Comparison of ENCODE assay signal across 30 cellular contexts in the genomic region with DNA sequence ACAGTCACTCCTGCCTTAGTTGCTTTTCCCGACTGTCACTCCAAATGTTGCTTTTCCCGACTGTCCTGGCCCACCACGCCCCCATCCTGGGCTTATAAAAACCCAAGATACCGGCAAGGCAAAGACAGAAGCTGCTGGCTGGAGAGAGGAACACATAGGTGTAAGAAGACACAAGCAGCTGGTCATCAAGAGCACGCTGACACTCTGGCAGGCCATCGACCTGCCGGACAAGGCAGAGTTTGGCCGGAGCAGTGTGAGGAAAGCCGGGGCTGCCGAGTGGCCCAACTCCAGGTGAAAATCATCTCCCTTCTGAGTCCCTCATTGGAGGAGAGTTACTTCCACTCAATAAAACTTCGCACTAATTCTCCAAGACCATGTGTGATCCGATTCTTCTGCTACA.
"Had no signal": no experiment of that assay in that cellular context is flagged by ENCODE, and none has a peak within 500 bp of the region (broad histone marks: within the 10 kb centered on the region; RNA-seq: fewer than 3 reads in every experiment).

No MANE protein-coding gene starts in this region.

- H3K9ac ChIP-seq: neural progenitor cell, parathyroid adenoma had no signal

- H3K36me3 Mint-ChIP-seq: natural killer cell; neural progenitor cell; stimulated activated memory B cell treated with anti-CD40 and anti-IgM and Interleukin-4, amounts not matched to agents 10 μg/mL and 1 μg/mL and 100 μg/mL, for 72 hours; type B pancreatic cell had no signal

- H3K4me1 ChIP-seq: neural progenitor cell, parathyroid adenoma, psoas muscle, right lobe of liver, spleen, suprapubic skin, testis, tibial artery, transverse colon, upper lobe of right lung, uterus had no signal

- H3K4me3 ChIP-seq: neural progenitor cell, ovary, psoas muscle, right lobe of liver, skin epidermis, smooth muscle cell, spleen, suprapubic skin, testis, tibial artery, transverse colon, upper lobe of right lung, uterus had no signal

- H3K4me1 Mint-ChIP-seq: natural killer cell; nephron; neural progenitor cell; stimulated activated memory B cell treated with anti-CD40 and anti-IgM and Interleukin-4, amounts not matched to agents 10 μg/mL and 1 μg/mL and 100 μg/mL, for 72 hours; stimulated activated naive CD8-positive, alpha-beta T cell treated with anti-CD3 and anti-CD28 coated beads, Interleukin-15, amount 100 ng/mL, for 72 hours had no signal

- ATAC-seq: natural killer cell; psoas muscle; right cardiac atrium; right lobe of liver; stimulated activated memory B cell treated with anti-CD40 and anti-IgM and Interleukin-4, amounts not matched to agents 10 μg/mL and 1 μg/mL and 100 μg/mL, for 72 hours; stimulated activated naive CD8-positive, alpha-beta T cell treated with anti-CD3 and anti-CD28 coated beads, Interleukin-15, amount 100 ng/mL, for 72 hours; stimulated activated naive CD8-positive, alpha-beta T cell treated with anti-CD3 and anti-CD28 coated beads, Interleukin-15, Interleukin-2, amounts not matched to agents 100 U/mL and 50 U/mL, for 24 hours; upper lobe of right lung had no signal

- H2AFZ ChIP-seq: neural progenitor cell, parathyroid adenoma had no signal

- H3K36me3 ChIP-seq: neural progenitor cell, ovary, right lobe of liver, spleen, suprapubic skin, tibial artery, transverse colon, upper lobe of right lung, uterus had no signal

- H3K9me3 ChIP-seq: ovary, psoas muscle, right lobe of liver, suprapubic skin, testis, tibial artery, transverse colon, upper lobe of right lung, uterus had no signal

- H3K9me3 Mint-ChIP-seq: nephron, neural progenitor cell, type B pancreatic cell had no signal

- H3K27me3 ChIP-seq: neural progenitor cell, ovary, right lobe of liver, spleen, suprapubic skin, testis, tibial artery, transverse colon, upper lobe of right lung, uterus had no signal

- H3K79me2 ChIP-seq: parathyroid adenoma had no signal

- H3K4me3 Mint-ChIP-seq: natural killer cell; nephron; neural progenitor cell; stimulated activated memory B cell treated with anti-CD40 and anti-IgM and Interleukin-4, amounts not matched to agents 10 μg/mL and 1 μg/mL and 100 μg/mL, for 72 hours; stimulated activated naive CD8-positive, alpha-beta T cell treated with anti-CD3 and anti-CD28 coated beads, Interleukin-15, amount 100 ng/mL, for 72 hours; type B pancreatic cell had no signal

- DNase-seq: natural killer cell; occipital lobe; ovary; psoas muscle; right cardiac atrium; right lobe of liver; spleen; stimulated activated CD4-positive, alpha-beta T cell treated with anti-CD3 and anti-CD28 coated beads, Interleukin-12 subunit alpha, Interleukin-12 subunit beta, amount 100 ng/mL, for 4 hours; stimulated activated CD4-positive, alpha-beta T cell treated with anti-CD3 and anti-CD28 coated beads, Interleukin-1b, Interleukin-23, amount 100 ng/mL, for 48 hours; stimulated activated CD4-positive, alpha-beta T cell treated with anti-CD3 and anti-CD28 coated beads, Interleukin-4, amount 100 ng/mL, for 1 hour; stimulated activated CD4-positive, alpha-beta T cell treated with anti-CD3 and anti-CD28 coated beads, Interleukin-4, amount 100 ng/mL, for 4 hours; stimulated activated CD8-positive, alpha-beta memory T cell treated with anti-CD3 and anti-CD28 coated beads, Interleukin-4, amount 100 ng/mL, for 48 hours; stimulated activated naive CD4-positive, alpha-beta T cell; stimulated activated naive CD8-positive, alpha-beta T cell treated with anti-CD3 and anti-CD28 coated beads, Interleukin-15, amount 100 ng/mL, for 72 hours; stimulated activated naive CD8-positive, alpha-beta T cell treated with anti-CD3 and anti-CD28 coated beads, Interleukin-15, Interleukin-2, amounts not matched to agents 100 U/mL and 50 U/mL, for 24 hours; substantia nigra; testis; tibial artery; transverse colon; upper lobe of right lung; uterus had no signal

- H3K27ac ChIP-seq: neural progenitor cell, ovary, parathyroid adenoma, psoas muscle, right lobe of liver, skin epidermis, spleen, suprapubic skin, testis, tibial artery, transverse colon, upper lobe of right lung, uterus had no signal

- H3K27me3 Mint-ChIP-seq: progenitor cell of endocrine pancreas; stimulated activated memory B cell treated with anti-CD40 and anti-IgM and Interleukin-4, amounts not matched to agents 10 μg/mL and 1 μg/mL and 100 μg/mL, for 72 hours; stimulated activated naive CD8-positive, alpha-beta T cell treated with anti-CD3 and anti-CD28 coated beads, Interleukin-15, amount 100 ng/mL, for 72 hours; type B pancreatic cell had no signal

- H3K4me2 ChIP-seq: neural progenitor cell, smooth muscle cell had no signal

- H3K27ac Mint-ChIP-seq: natural killer cell; nephron; neural progenitor cell; progenitor cell of endocrine pancreas; stimulated activated memory B cell treated with anti-CD40 and anti-IgM and Interleukin-4, amounts not matched to agents 10 μg/mL and 1 μg/mL and 100 μg/mL, for 72 hours; type B pancreatic cell had no signal
